8 cellular contexts compared by ENCODE assay signal in the genomic region with DNA sequence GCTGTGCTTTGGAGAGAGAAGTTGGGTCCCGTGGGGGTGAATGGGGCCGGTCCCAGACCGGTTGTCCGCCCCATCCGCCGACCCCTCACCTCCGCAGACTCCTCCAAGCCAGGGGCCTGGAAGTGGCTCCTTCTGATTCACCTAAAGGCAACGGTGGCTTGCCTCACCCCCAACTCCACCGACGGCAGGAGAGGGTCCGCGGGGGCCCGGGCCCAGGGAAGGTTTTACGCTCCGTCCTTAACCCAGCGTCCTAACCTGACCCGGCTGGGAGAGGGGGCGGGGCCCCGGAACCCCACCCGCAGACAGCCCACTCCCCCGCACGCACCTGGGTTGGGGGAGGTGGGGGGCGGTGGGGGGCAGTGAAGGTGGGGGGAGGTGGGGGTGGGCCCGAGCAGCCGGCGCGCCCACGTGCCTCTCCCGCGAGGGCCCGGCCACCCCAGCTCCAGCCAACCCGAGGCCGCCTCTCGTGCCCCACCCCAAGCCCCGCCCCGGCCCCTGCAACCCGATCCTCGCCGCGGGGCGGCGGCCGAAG. TPM values are rescaled to one million over a fixed set of nuclear protein-coding genes. Genes with fewer than 3 reads are reported as not detected.
DNase-seq lines count a peak whose midpoint lies in the region; ATAC-seq and TF ChIP-seq lines count a peak whose summit lies in the region.

No MANE protein-coding gene starts in this region.

- peak overlapping the region; percentile 59 to 62 for H3K4me3 ChIP-seq in duodenal mucosa (ENCODE audit: low read depth in 1 of 2, low read length in 2 of 2)
- H3K4me3 ChIP-seq in muscle layer of duodenum (ENCODE audit: low read depth in 1 of 2, low read length in 2 of 2), result peak overlapping the region; percentile 26 to 59
- H3K4me3 ChIP-seq in thoracic aorta, result peak overlapping the region; percentile 75

- H3K4me1 ChIP-seq in duodenal mucosa (ENCODE audit: control insufficient read depth in 1 of 2, insufficient read depth in 2 of 2, low read length in 2 of 2) (peaks cover 34 to 36% of the 10 kb centered on the region in 2 donors), muscle layer of duodenum (ENCODE audit: control insufficient read depth in 1 of 2, insufficient read depth in 2 of 2, low read length in 2 of 2) (peaks cover 9 to 27% of the 10 kb centered on the region in 2 donors), thoracic aorta (ENCODE audit: control insufficient read depth in 1 of 2, low read depth in 2 of 2) (peaks cover 46 to 66% of the 10 kb centered on the region in 2 donors)

- no peaks in the 10 kb centered on the region for H3K9me3 ChIP-seq in duodenal mucosa (ENCODE audit: control insufficient read depth in 1 of 2, low read length in 2 of 2)
- no peaks in the 10 kb centered on the region for H3K9me3 ChIP-seq in muscle layer of duodenum (ENCODE audit: control insufficient read depth in 1 of 2, low read length in 2 of 2)
- H3K9me3 ChIP-seq in thoracic aorta, result no peaks in the 10 kb centered on the region

- H3K36me3 ChIP-seq in duodenal mucosa (ENCODE audit: control insufficient read depth in 1 of 2, insufficient read depth in 2 of 2, low read length in 2 of 2), result no peaks in the 10 kb centered on the region
- no peaks in the 10 kb centered on the region for H3K36me3 ChIP-seq in muscle layer of duodenum (ENCODE audit: control insufficient read depth in 1 of 2, insufficient read depth in 2 of 2, low read length in 2 of 2)
- H3K36me3 ChIP-seq in thoracic aorta, result no peaks in the 10 kb centered on the region

- H3K27me3 ChIP-seq in duodenal mucosa (ENCODE audit: control insufficient read depth in 1 of 2, insufficient read depth in 2 of 2, low read length in 2 of 2), result no peaks in the 10 kb centered on the region
- H3K27me3 ChIP-seq in muscle layer of duodenum (ENCODE audit: low read depth, low read length), result no peaks in the 10 kb centered on the region
- H3K27me3 ChIP-seq in thoracic aorta (replicated peaks; ENCODE audit: insufficient read depth), result no peaks in the 10 kb centered on the region

- peak overlapping the region; percentile 35 to 40 for H3K9ac ChIP-seq in duodenal mucosa (ENCODE audit: low read depth in 1 of 2, low read length in 2 of 2)

- TF ChIP-seq CTCF in thoracic aorta (IDR thresholded peaks at IDR 0.05), result no peak

- H3K27ac ChIP-seq in duodenal mucosa (ENCODE audit: low read depth, low read length) (no peak overlapping the region), muscle layer of duodenum (ENCODE audit: low read length) (no peak overlapping the region), thoracic aorta (peak overlapping the region; percentile 93 to 96)

- peak; percentile 39 for DNase-seq in NCI-H345 treated with DMSO at 0.1 percent for 48 hours (lab: John Stamatoyannopoulos, UW; ENCODE audit: unreplicated experiment)
- DNase-seq in NCI-H345 (lab: John Stamatoyannopoulos, UW), result no peak
- peak; percentile 55 for DNase-seq in T-helper 9 cell
- no peak for DNase-seq in thoracic aorta (ENCODE audit: low spot score)

- ATAC-seq in HG03159 (IDR thresholded peaks at IDR 0.05; ENCODE audit: unreplicated experiment) (peak; percentile 4), thoracic aorta (ENCODE audit: insufficient number of reproducible peaks, low FRiP score, low read depth) (peak; percentile 80), GM21381 (IDR thresholded peaks at IDR 0.05; ENCODE audit: unreplicated experiment) (no peak)

RNA-seq across cellular contexts. Expression of a gene that starts 12.7 kb away (rescaled TPM):
- 1 to 10 TPM; 7.7 to 8.0 TPM for total RNA-seq in thoracic aorta

RNA-seq across cellular contexts. Expression of a gene that starts 21.8 kb away (rescaled TPM):
- total RNA-seq in thoracic aorta, result 10 to 100 TPM; 56.0 to 67.0 TPM

Comparison
In these comparisons a context has a peak if more than half of its experiments do, and no peak if none do; other contexts are left out.
1. DNase-seq: peak in NCI-H345 treated with DMSO at 0.1 percent for 48 hours (single experiment) and T-helper 9 cell (single experiment); none in NCI-H345 (single experiment) and thoracic aorta (single experiment).
2. H3K27ac ChIP-seq: peak in thoracic aorta (2 of 2); none in duodenal mucosa (single experiment) and muscle layer of duodenum (single experiment).
3. Peak in every context shown above with its lines, with median percentiles within 50 percentile points of each other: H3K4me3 ChIP-seq.